ENCODE assay signal across 8 cellular contexts in the genomic region with DNA sequence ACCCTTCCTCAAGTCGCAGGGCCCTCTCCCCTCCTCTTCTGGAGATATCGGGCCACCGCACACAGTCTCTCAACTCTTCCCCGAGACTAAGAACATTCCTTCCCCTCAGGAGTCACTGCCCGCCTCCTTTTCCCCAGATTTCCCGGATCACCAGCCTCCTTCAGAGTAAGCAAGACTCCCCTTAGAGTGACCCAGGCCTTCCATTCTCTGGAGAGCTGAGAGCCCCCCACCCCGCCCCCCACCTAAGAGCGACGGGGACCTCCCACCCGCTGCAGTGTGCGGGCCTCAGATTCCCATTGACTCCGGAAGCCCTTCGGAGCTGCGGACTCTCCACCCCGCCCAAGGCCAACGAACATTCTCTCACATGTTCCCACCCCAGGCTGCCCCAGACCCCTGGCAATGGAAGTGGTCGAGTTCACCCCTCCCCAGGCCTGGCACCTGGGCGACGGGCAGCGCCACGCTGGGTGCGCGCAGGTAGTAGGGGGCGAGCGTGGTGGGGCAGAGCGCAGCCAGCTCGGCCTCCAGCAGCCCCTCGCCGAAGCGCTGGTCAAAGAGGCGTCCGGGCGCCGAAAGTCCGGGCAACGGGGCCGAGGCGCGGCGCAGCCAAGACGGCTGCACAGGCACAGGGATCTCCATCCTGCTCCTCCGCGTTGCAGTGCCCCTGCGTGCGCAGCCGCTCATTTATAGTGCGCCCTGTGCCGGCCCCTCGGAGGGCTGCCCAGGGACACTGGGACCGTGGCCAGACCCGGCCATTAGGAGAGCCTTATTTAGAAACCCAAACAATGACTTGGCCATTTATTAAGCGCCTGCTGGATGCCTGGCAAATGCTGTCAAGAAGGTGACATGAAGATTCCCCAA. TPM values are rescaled to one million over a fixed set of nuclear protein-coding genes. Genes with fewer than 3 reads are reported as not detected.
DNase-seq lines count a peak whose midpoint lies in the region; ATAC-seq and TF ChIP-seq lines count a peak whose summit lies in the region.

A gene with protein sequence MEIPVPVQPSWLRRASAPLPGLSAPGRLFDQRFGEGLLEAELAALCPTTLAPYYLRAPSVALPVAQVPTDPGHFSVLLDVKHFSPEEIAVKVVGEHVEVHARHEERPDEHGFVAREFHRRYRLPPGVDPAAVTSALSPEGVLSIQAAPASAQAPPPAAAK (minus strand): TSS at position 657 of the 858 bp plus-strand sequence. CDS start 21 bp downstream, at position 636.

- peaks cover 25% of the 10 kb centered on the region for H3K4me1 Mint-ChIP-seq in activated CD4-positive, alpha-beta T cell treated with anti-CD3 and anti-CD28 coated beads, Interleukin-2, amount 10 ng/mL, durations not matched to agents 24 days and 14 days
- peaks cover 23 to 38% of the 10 kb centered on the region in 2 donors for H3K4me1 Mint-ChIP-seq in stimulated activated naive B cell treated with anti-CD40 and anti-IgM and Interleukin-4, amounts not matched to agents 10 μg/mL and 1 μg/mL and 100 μg/mL, for 72 hours

- no peak for TF ChIP-seq CTCF in astrocyte of the cerebellum (IDR thresholded peaks at IDR 0.05; ENCODE audit: low read depth, low read length, missing control alignments)

- H3K4me3 ChIP-seq in astrocyte of the cerebellum (ENCODE audit: low read depth, low read length), result peak within 1 kb of the TSS; percentile 94

- H3K4me3 Mint-ChIP-seq in activated CD4-positive, alpha-beta T cell treated with anti-CD3 and anti-CD28 coated beads, Interleukin-2, amount 10 ng/mL, durations not matched to agents 24 days and 14 days, result peak within 1 kb of the TSS; percentile 95
- peak within 1 kb of the TSS; percentile 91 to 94 for H3K4me3 Mint-ChIP-seq in stimulated activated naive B cell treated with anti-CD40 and anti-IgM and Interleukin-4, amounts not matched to agents 10 μg/mL and 1 μg/mL and 100 μg/mL, for 72 hours

- peak; percentile 60 for DNase-seq in activated CD4-positive, alpha-beta T cell treated with anti-CD3 and anti-CD28 coated beads, Interleukin-2, amount 10 ng/mL, durations not matched to agents 24 days and 14 days
- DNase-seq in activated CD4-positive, alpha-beta T cell treated with anti-CD3 and anti-CD28 coated beads, Interleukin-2, amount 50 U/mL, for 48 hours, result no peak
- DNase-seq in astrocyte of the cerebellum (ENCODE audit: low read depth) (peak; percentile 16), islet precursor cell (peak; percentile 76), GDM1 (lab: John Stamatoyannopoulos, UW) (no peak), HT-29 (ENCODE audit: low spot score) (no peak)
- no peak for DNase-seq in stimulated activated naive B cell treated with anti-CD40 and anti-IgM and Interleukin-4, amounts not matched to agents 10 μg/mL and 1 μg/mL and 100 μg/mL, for 72 hours

- in situ Hi-C loops in astrocyte of the cerebellum (cut with HindIII; ENCODE audit: low sequenced_read_pairs), result no loop called here

- peak within 1 kb of the TSS; percentile 98 for H3K27ac Mint-ChIP-seq in activated CD4-positive, alpha-beta T cell treated with anti-CD3 and anti-CD28 coated beads, Interleukin-2, amount 10 ng/mL, durations not matched to agents 24 days and 14 days
- H3K27ac Mint-ChIP-seq in stimulated activated naive B cell treated with anti-CD40 and anti-IgM and Interleukin-4, amounts not matched to agents 10 μg/mL and 1 μg/mL and 100 μg/mL, for 72 hours, result peak within 1 kb of the TSS; percentile 97

- intact Hi-C loops in activated CD4-positive, alpha-beta T cell treated with anti-CD3 and anti-CD28 coated beads, Interleukin-2, amount 10 ng/mL, durations not matched to agents 24 days and 14 days (cut with micrococcal nuclease), result loop anchor here (5.0 kb wide), 2 partner anchors 64 to 146 kb away; partner anchors contain the start of genes HCST and NFKBID

- peaks cover 2% of the 10 kb centered on the region for H3K27me3 Mint-ChIP-seq in activated CD4-positive, alpha-beta T cell treated with anti-CD3 and anti-CD28 coated beads, Interleukin-2, amount 10 ng/mL, durations not matched to agents 24 days and 14 days
- H3K27me3 Mint-ChIP-seq in stimulated activated naive B cell treated with anti-CD40 and anti-IgM and Interleukin-4, amounts not matched to agents 10 μg/mL and 1 μg/mL and 100 μg/mL, for 72 hours, result peaks cover 20 to 22% of the 10 kb centered on the region in 2 donors

- ATAC-seq in stimulated activated naive B cell treated with anti-CD40 and anti-IgM and Interleukin-4, amounts not matched to agents 10 μg/mL and 1 μg/mL and 100 μg/mL, for 72 hours (replicated peaks), result no peak
- ATAC-seq in GM18909 (IDR thresholded peaks at IDR 0.05; ENCODE audit: poor library complexity, unreplicated experiment), result no peak

- H3K9me3 Mint-ChIP-seq in activated CD4-positive, alpha-beta T cell treated with anti-CD3 and anti-CD28 coated beads, Interleukin-2, amount 10 ng/mL, durations not matched to agents 24 days and 14 days, result no peaks in the 10 kb centered on the region
- H3K9me3 Mint-ChIP-seq in stimulated activated naive B cell treated with anti-CD40 and anti-IgM and Interleukin-4, amounts not matched to agents 10 μg/mL and 1 μg/mL and 100 μg/mL, for 72 hours, result no peaks in the 10 kb centered on the region

- H3K36me3 Mint-ChIP-seq in activated CD4-positive, alpha-beta T cell treated with anti-CD3 and anti-CD28 coated beads, Interleukin-2, amount 10 ng/mL, durations not matched to agents 24 days and 14 days (ENCODE audit: low read depth), result peaks cover 29% of the 10 kb centered on the region
- H3K36me3 Mint-ChIP-seq in stimulated activated naive B cell treated with anti-CD40 and anti-IgM and Interleukin-4, amounts not matched to agents 10 μg/mL and 1 μg/mL and 100 μg/mL, for 72 hours, result peaks cover 34 to 46% of the 10 kb centered on the region in 2 donors

RNA-seq across cellular contexts. Expression of the gene that starts here (rescaled TPM):
- total RNA-seq in activated CD4-positive, alpha-beta T cell treated with anti-CD3 and anti-CD28 coated beads, Interleukin-2, amount 10 ng/mL, durations not matched to agents 24 days and 14 days, result 0.42 TPM in 1 of 2 replicates, not detected in the other
- not detected in 2 replicates for total RNA-seq in HT-29 (2014; rRNA removed; shearing (Covaris generic))

Comparison
In these comparisons a context has a peak if more than half of its experiments do, and no peak if none do; other contexts are left out.
1. Peak in DNase-seq in activated CD4-positive, alpha-beta T cell treated with anti-CD3 and anti-CD28 coated beads, Interleukin-2, amount 10 ng/mL, durations not matched to agents 24 days and 14 days; RNA of the gene not detected or under 1 TPM.
2. DNase-seq: peak in astrocyte of the cerebellum (single experiment) and islet precursor cell (single experiment); none in activated CD4-positive, alpha-beta T cell treated with anti-CD3 and anti-CD28 coated beads, Interleukin-2, amount 50 U/mL, for 48 hours (0 of 2), stimulated activated naive B cell treated with anti-CD40 and anti-IgM and Interleukin-4, amounts not matched to agents 10 μg/mL and 1 μg/mL and 100 μg/mL, for 72 hours (single experiment), GDM1 (single experiment) and HT-29 (single experiment).